Comparison of ENCODE assay signal across 19 cellular contexts in genomic region chr7:45855680-45856079, GRCh38. TPM values are rescaled to one million over a fixed set of nuclear protein-coding genes. Genes with fewer than 3 reads are reported as not detected.
"Had no signal": no experiment of that assay in that cellular context is flagged by ENCODE, and none has a peak within 500 bp of the region (broad histone marks: within the 10 kb centered on the region; RNA-seq: fewer than 3 reads in every experiment).

No MANE protein-coding gene starts in this region.

RNA-seq across cellular contexts. Expression of gene CCDC201, which starts 17.2 kb away (rescaled TPM):
- total RNA-seq: dermis blood vessel endothelial cell; frontal cortex; glomerular endothelial cell; heart left ventricle; kidney epithelial cell; liver; lung microvascular endothelial cell; mucosa of descending colon; naive thymus-derived CD8-positive, alpha-beta T cell; osteocyte; pulmonary artery endothelial cell; sciatic nerve; skeletal muscle tissue; spleen; temporal lobe; upper lobe of right lung; vagina had no signal
- polyA plus RNA-seq: esophagus; heart left ventricle; liver; naive thymus-derived CD8-positive, alpha-beta T cell; neural cell; spleen had no signal

RNA-seq across cellular contexts. Expression of gene IGFBP1, which starts 32.6 kb away (rescaled TPM):
- total RNA-seq: frontal cortex; glomerular endothelial cell; mucosa of descending colon; naive thymus-derived CD8-positive, alpha-beta T cell; sciatic nerve; skeletal muscle tissue; upper lobe of right lung had no signal
- polyA plus RNA-seq: esophagus; heart left ventricle; naive thymus-derived CD8-positive, alpha-beta T cell; neural cell had no signal
